In genomic region chr13:111401755-111402154, GRCh38 we compare ENCODE assay signal across 32 cellular contexts.
"Had no signal": no experiment of that assay in that cellular context is flagged by ENCODE, and none has a peak within 500 bp of the region (broad histone marks: within the 10 kb centered on the region; RNA-seq: fewer than 3 reads in every experiment).

No MANE protein-coding gene starts in this region.

- H3K4me3 ChIP-seq: ascending aorta, cardiac muscle cell, MG63, Peyer's patch had no signal

- H3K9me3 ChIP-seq: ascending aorta, MG63, Peyer's patch had no signal

- DNase-seq: activated B cell treated with CpG ODN at 0.5 μM for 24 hours; activated CD4-positive, alpha-beta memory T cell treated with anti-CD3 and anti-CD28 coated beads for 36 hours; activated CD4-positive, alpha-beta T cell treated with anti-CD3 and anti-CD28 coated beads for 4 hours; activated CD4-positive, alpha-beta T cell treated with anti-CD3 and anti-CD28 coated beads, Interleukin-2, amount 50 U/mL, for 1 hour; activated CD4-positive, CD25-positive, alpha-beta regulatory T cell treated with anti-CD3 and anti-CD28 coated beads, Interleukin-2, amount 50 U/mL, for 72 hours; activated naive CD8-positive, alpha-beta T cell treated with anti-CD3 and anti-CD28 coated beads, Interleukin-2, amount 10 ng/mL, durations not matched to agents 7 days and 5 days; activated T-cell treated with anti-CD3 and anti-CD28 coated beads, Interleukin-2, amount 50 U/mL, for 1 hour; activated T-cell treated with anti-CD3 and anti-CD28 coated beads, Interleukin-2, amount 50 U/mL, for 72 hours; amygdala; Kasumi-1; KBM-7; MG63; NCI-H1048; NCI-H1105 treated with DMSO at 0.1 percent for 48 hours; NCI-H1436; NCI-H1694; NCI-H1930; NCI-H2081 treated with DMSO at 0.1 percent for 48 hours; NCI-H226; NCI-H446 treated with DMSO at 0.1 percent for 48 hours; NCI-H524 treated with DMSO at 0.1 percent for 48 hours; NK-92 treated with Interleukin-12 subunit alpha and Interleukin-12 subunit beta, amount 100 ng/mL, for 24 hours; PC-3; RPMI8226; SW 1271; T-helper 1 cell; T-helper 2 cell; T-helper 9 cell had no signal

- H3K36me3 ChIP-seq: ascending aorta, cardiac muscle cell, MG63, Peyer's patch had no signal

- H3K4me1 ChIP-seq: ascending aorta, Peyer's patch had no signal

- ATAC-seq: activated T-cell treated with anti-CD3 and anti-CD28 coated beads, Interleukin-2, amount 50 U/mL, for 72 hours; PC-3 had no signal

- H3K27ac ChIP-seq: ascending aorta, cardiac muscle cell, Peyer's patch, VCaP had no signal

- H3K27me3 ChIP-seq: ascending aorta, cardiac muscle cell, MG63, Peyer's patch had no signal
